In the genomic region with DNA sequence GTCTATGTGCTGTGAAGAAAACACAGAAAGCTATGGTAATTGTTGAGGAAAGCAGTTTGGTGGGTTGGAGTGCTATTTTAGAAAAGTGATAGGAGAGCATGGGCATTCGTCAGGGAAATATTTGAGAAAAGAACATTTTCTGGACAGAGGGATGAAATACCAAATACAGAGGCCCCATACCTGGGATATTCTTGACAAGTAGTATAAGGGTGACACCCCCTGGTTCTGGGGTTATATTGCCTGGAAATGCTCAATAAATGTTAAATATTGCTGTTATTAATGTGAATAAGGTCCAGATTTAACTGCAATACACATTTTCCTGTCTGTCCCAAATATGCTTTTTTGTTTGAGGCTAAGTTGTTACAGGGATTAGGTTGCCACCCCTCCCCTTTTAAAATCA, we compare ENCODE assay signal across 1 cellular context.
TF ChIP-seq lines count a peak whose summit lies in the region.

No MANE protein-coding gene starts in this region.

TF ChIP-seq in SK-N-SH, 30 proteins besides CTCF, POLR2A, EP300 and RAD21 (continued from another document):
- TF ChIP-seq SMC3 (IDR thresholded peaks at IDR 0.05; ENCODE audit: low read depth, low read length), result no peak
- no peak for TF ChIP-seq USF2 (IDR thresholded peaks at IDR 0.05; ENCODE audit: borderline replicate concordance, low read depth, low read length)
- TF ChIP-seq RXRA (IDR thresholded peaks at IDR 0.05; ENCODE audit: borderline replicate concordance, low read depth), result no peak
- no peak for TF ChIP-seq MEF2A (IDR thresholded peaks at IDR 0.05; ENCODE audit: borderline replicate concordance, low read depth)
- TF ChIP-seq ELF1 (IDR thresholded peaks at IDR 0.05), result no peak
- no peak for TF ChIP-seq MXI1 (IDR thresholded peaks at IDR 0.05; ENCODE audit: low read depth, low read length)
- TF ChIP-seq IRF3 (IDR thresholded peaks at IDR 0.05; ENCODE audit: low read depth, low read length), result no peak
- TF ChIP-seq, protein P1, sequence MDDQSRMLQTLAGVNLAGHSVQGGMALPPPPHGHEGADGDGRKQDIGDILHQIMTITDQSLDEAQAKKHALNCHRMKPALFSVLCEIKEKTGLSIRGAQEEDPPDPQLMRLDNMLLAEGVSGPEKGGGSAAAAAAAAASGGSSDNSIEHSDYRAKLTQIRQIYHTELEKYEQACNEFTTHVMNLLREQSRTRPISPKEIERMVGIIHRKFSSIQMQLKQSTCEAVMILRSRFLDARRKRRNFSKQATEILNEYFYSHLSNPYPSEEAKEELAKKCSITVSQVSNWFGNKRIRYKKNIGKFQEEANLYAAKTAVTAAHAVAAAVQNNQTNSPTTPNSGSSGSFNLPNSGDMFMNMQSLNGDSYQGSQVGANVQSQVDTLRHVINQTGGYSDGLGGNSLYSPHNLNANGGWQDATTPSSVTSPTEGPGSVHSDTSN (IDR thresholded peaks at IDR 0.05), result no peak
